In the genomic region with DNA sequence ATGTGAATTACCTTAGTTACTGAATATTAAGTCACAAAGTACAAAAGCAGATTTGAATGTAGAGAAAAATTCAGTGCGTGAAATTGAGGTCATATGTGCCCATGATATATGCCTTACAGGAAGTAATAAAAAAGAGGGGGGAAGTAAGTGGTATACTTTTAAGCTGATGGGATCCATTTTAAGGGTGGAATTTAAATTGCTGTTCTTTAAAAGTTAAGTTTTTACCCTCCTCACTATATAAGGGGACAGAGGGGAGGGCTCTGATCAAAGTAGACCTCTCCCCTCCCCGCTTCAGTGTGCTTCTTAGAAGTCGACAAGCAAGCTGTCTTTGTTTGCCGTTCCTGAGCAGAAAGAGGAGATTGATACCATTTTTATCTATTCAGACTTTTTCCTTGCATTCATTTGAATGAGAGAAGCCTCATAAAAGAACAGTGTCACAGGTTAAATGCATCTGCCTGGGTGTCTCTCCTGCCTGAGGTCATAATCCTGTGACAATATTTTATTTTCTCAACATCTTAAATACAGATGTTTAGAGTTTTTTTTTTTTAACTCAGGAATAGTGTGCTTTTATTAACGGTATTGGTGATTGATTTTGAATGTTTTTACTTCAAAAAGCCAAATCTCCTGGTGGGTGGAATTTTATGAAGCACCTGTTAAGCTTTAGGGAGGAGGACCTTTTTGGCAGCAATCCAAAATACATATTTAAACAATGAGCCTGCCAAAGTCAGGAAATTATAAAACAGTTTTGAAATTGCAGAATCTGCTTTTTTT, we compare ENCODE assay signal across 8 cellular contexts.
DNase-seq lines count a peak whose midpoint lies in the region; ATAC-seq and TF ChIP-seq lines count a peak whose summit lies in the region.

No MANE protein-coding gene starts in this region.

- no peak for TF ChIP-seq RAD21 in Ishikawa (IDR thresholded peaks at IDR 0.05; ENCODE audit: low read depth)

- no peak for ATAC-seq in GM19455 (IDR thresholded peaks at IDR 0.05; ENCODE audit: unreplicated experiment)
- no peak for ATAC-seq in HG02759 (IDR thresholded peaks at IDR 0.05; ENCODE audit: unreplicated experiment)
- ATAC-seq in HG03520 (IDR thresholded peaks at IDR 0.05; ENCODE audit: unreplicated experiment): no peak

- DNase-seq in CD1c-positive myeloid dendritic cell (ENCODE audit: extremely low spot score) (peak; percentile 6), NOMO-1 treated with DMSO at 0.1 percent for 48 hours (lab: John Stamatoyannopoulos, UW; ENCODE audit: unreplicated experiment) (peak; percentile 75), fibroblast of the aortic adventitia (ENCODE audit: low read depth) (peak; percentile 24)
- DNase-seq in stimulated activated CD4-positive, alpha-beta T cell treated with anti-CD3 and anti-CD28 coated beads, Interleukin-4, amount 100 ng/mL, for 24 hours: no peak

- no peak for TF ChIP-seq CTCF in fibroblast of the aortic adventitia (IDR thresholded peaks at IDR 0.05; ENCODE audit: insufficient read depth, low read length)

- H3K4me3 ChIP-seq in fibroblast of the aortic adventitia (ENCODE audit: low read depth, low read length): no peak overlapping the region

- TF ChIP-seq EP300 in Ishikawa (IDR thresholded peaks at IDR 0.05; ENCODE audit: borderline replicate concordance): no peak

TF ChIP-seq in Ishikawa, 13 proteins besides CTCF, POLR2A, EP300 and RAD21:
- TF ChIP-seq ZBTB7A (IDR thresholded peaks at IDR 0.05; ENCODE audit: low read depth): no peak
- no peak for TF ChIP-seq FOXM1 (IDR thresholded peaks at IDR 0.05; ENCODE audit: borderline replicate concordance, low read depth)
- no peak for TF ChIP-seq TEAD4 (IDR thresholded peaks at IDR 0.05)
- no peak for TF ChIP-seq EGR1 (IDR thresholded peaks at IDR 0.05)
- TF ChIP-seq MAX (IDR thresholded peaks at IDR 0.05): no peak
- TF ChIP-seq CEBPB (IDR thresholded peaks at IDR 0.05): no peak
- peak; percentile 87 for TF ChIP-seq NFIC (IDR thresholded peaks at IDR 0.05)
